24 cellular contexts compared by ENCODE assay signal in the genomic region with DNA sequence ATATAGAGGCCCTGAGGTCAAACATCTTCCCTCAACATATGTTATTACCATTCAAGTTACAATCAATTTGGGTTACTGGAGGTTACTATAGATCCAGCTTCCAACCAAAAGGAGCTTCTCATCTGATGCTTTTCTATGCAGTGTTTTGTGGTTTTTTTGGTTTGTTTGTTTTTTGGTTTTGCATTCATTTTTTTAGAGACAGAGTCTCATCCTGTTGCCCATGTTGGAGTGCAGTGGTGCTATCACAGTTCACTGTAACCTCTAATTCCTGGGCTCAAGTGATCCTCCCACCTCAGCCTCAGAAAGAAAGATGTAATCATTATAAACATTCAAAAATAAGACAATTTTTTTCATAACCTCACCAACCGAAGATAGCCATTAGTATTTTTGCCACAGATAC.
"Had no signal": no experiment of that assay in that cellular context is flagged by ENCODE, and none has a peak within 500 bp of the region (broad histone marks: within the 10 kb centered on the region; RNA-seq: fewer than 3 reads in every experiment).

No MANE protein-coding gene starts in this region.

- H3K27me3 Mint-ChIP-seq: naive thymus-derived CD4-positive, alpha-beta T cell had no signal

- FAIRE-seq: colon, endothelial cell of umbilical vein, frontal cortex, kidney had no signal

- H3K4me3 ChIP-seq: coronary artery, dorsolateral prefrontal cortex, esophagus muscularis mucosa, gastroesophageal sphincter, heart left ventricle, hepatocyte, left lung, lower lobe of right lung had no signal

- H3K79me2 ChIP-seq: hepatocyte had no signal

- H3K9me3 ChIP-seq: esophagus muscularis mucosa, gastroesophageal sphincter, heart left ventricle, left lung, lower lobe of right lung had no signal

- H3K27ac Mint-ChIP-seq: immature natural killer cell had no signal

- H3K36me3 ChIP-seq: esophagus muscularis mucosa, gastroesophageal sphincter, heart left ventricle, left lung, lower lobe of right lung had no signal

- H3K4me2 ChIP-seq: hepatocyte had no signal

- DNase-seq: dermis blood vessel endothelial cell; dorsolateral prefrontal cortex; effector CD4-positive, alpha-beta T cell; effector memory CD4-positive, alpha-beta T cell; foreskin keratinocyte; heart left ventricle; hypothalamus; immature natural killer cell; islet precursor cell; kidney; kidney glomerular epithelial cell; left lung; left ventricle myocardium superior; lower lobe of right lung; mesenchymal stem cell; midbrain; naive thymus-derived CD4-positive, alpha-beta T cell had no signal

- ATAC-seq: foreskin keratinocyte; gastroesophageal sphincter; heart left ventricle; left lung; left ventricle myocardium superior; lower lobe of right lung; naive thymus-derived CD4-positive, alpha-beta T cell had no signal

- H3K36me3 Mint-ChIP-seq: immature natural killer cell; naive thymus-derived CD4-positive, alpha-beta T cell had no signal

- H2AFZ ChIP-seq: hepatocyte had no signal

- H3K4me3 Mint-ChIP-seq: immature natural killer cell had no signal

- H3K9me3 Mint-ChIP-seq: immature natural killer cell had no signal

- H3K27me3 ChIP-seq: esophagus muscularis mucosa, foreskin keratinocyte, gastroesophageal sphincter, heart left ventricle, hepatocyte, left lung had no signal

- H3K27ac ChIP-seq: coronary artery, dorsolateral prefrontal cortex, esophagus muscularis mucosa, foreskin keratinocyte, gastroesophageal sphincter, heart left ventricle, hepatocyte, left lung, lower lobe of right lung had no signal

- H3K4me1 ChIP-seq: esophagus muscularis mucosa, foreskin keratinocyte, gastroesophageal sphincter, heart left ventricle, left lung, lower lobe of right lung had no signal
